Comparison of ENCODE assay signal across 15 cellular contexts in the genomic region with DNA sequence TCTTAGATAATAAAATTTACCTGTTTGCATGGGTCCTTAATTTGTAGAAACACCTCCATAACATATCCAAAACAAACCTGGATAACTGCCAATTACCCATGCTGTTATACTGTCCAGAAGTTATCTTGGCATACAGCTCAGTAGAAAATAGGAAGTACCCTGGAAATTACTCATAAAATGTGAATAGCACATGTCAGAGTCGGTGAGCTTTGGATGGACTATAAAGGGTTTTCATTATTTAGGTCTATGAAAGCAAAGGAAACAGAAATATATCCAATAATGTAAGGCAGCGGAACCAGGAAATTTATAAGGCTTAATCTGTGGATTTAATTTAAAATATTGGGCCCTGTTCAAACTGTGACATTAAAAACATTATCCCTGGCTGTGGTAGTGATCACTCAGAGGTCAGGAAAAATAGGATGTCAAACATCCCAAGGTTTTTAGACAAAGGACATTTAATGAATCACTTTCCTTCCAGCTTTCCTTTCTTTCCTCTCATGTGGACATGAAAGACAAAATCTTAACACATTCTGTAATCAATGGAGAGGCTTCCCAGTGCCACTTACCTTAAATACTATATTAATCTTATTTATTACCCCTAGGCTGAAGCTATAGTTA.
DNase-seq lines count a peak whose midpoint lies in the region; ATAC-seq and TF ChIP-seq lines count a peak whose summit lies in the region.
"Had no signal": no experiment of that assay in that cellular context is flagged by ENCODE, and none has a peak within 500 bp of the region (broad histone marks: within the 10 kb centered on the region; RNA-seq: fewer than 3 reads in every experiment).

No MANE protein-coding gene starts in this region.

- intact Hi-C loops in spleen (cut with DNase I; ENCODE audit: low total_unique reads) (no loop called here), esophagus squamous epithelium (cut with DNase I) (no loop called here)

- no peak overlapping the region for H2AFZ ChIP-seq in SK-N-SH (ENCODE audit: low read depth)

- TF ChIP-seq POLR2A in spleen (IDR thresholded peaks at IDR 0.05) = no peak
- TF ChIP-seq POLR2A in esophagus squamous epithelium (IDR thresholded peaks at IDR 0.05) = no peak

- H3K4me2 ChIP-seq in SK-N-SH = no peak overlapping the region

- no peaks in the 10 kb centered on the region for H3K79me2 ChIP-seq in SK-N-SH (ENCODE audit: insufficient read depth)

- TF ChIP-seq CTCF in SK-N-SH (IDR thresholded peaks at IDR 0.05) = no peak
- no peak for TF ChIP-seq CTCF in spleen (IDR thresholded peaks at IDR 0.05 in 8 of 11, conservative IDR thresholded peaks at IDR 0.05 in 3 of 11)
- TF ChIP-seq CTCF in esophagus squamous epithelium (IDR thresholded peaks at IDR 0.05) = no peak

- H3K36me3 ChIP-seq in SK-N-SH (replicated peaks in 1 of 2; ENCODE audit: control insufficient read depth in 1 of 2, insufficient read depth in 2 of 2, low read length in 1 of 2) = no peaks in the 10 kb centered on the region
- no peaks in the 10 kb centered on the region for H3K36me3 ChIP-seq in spleen
- no peaks in the 10 kb centered on the region for H3K36me3 ChIP-seq in esophagus squamous epithelium

- no peak for DNase-seq in SK-N-SH
- peak; percentile 71 for DNase-seq in OCI-M1 (lab: John Stamatoyannopoulos, UW)
- no peak for DNase-seq in epithelial cell of prostate (ENCODE audit: low read depth, low spot score)
- DNase-seq in spleen = no peak
- no peak for DNase-seq in esophagus squamous epithelium (lab: John Stamatoyannopoulos, UW)
- DNase-seq in stimulated activated naive CD4-positive, alpha-beta T cell treated with Interleukin-2 at 50 U/mL for 16 hours (lab: John Stamatoyannopoulos, UW) = no peak
- DNase-seq: DMS79, H7, NCI-H1694, NCI-H2081 treated with DMSO at 0.1 percent for 48 hours, NCI-H526 treated with DMSO at 0.1 percent for 48 hours, SHP77 treated with DMSO at 0.1 percent for 48 hours had no signal

- peak overlapping the region in 1 of 2 experiments; percentile 53; a peak in 1 of 4 replicates for H3K27ac ChIP-seq in SK-N-SH (ENCODE audit: low read depth in 2 of 2, low read length in 1 of 2)
- peak overlapping the region; percentile 48 for H3K27ac ChIP-seq in epithelial cell of prostate
- peak overlapping the region in 7 of 8 donors; percentile 45 to 72 (median 63) for H3K27ac ChIP-seq in spleen
- no peak overlapping the region for H3K27ac ChIP-seq in esophagus squamous epithelium
- H3K27ac ChIP-seq: RWPE1 had no signal

- no peak for ATAC-seq in SK-N-SH treated with all-trans-retinoic acid at 6 μM for 48 hours
- ATAC-seq in GM18909 (IDR thresholded peaks at IDR 0.05; ENCODE audit: poor library complexity, unreplicated experiment) = no peak

- no peaks in the 10 kb centered on the region for H4K20me1 ChIP-seq in SK-N-SH (ENCODE audit: insufficient read depth)

- no peak for TF ChIP-seq EP300 in SK-N-SH (IDR thresholded peaks at IDR 0.05; ENCODE audit: borderline replicate concordance in 1 of 2, low read depth in 1 of 2, low read length in 1 of 2)

- H3K27me3 ChIP-seq in SK-N-SH (ENCODE audit: insufficient read depth) (no peaks in the 10 kb centered on the region), spleen (replicated peaks in 1 of 7) (no peaks in the 10 kb centered on the region), esophagus squamous epithelium (no peaks in the 10 kb centered on the region)

- 0 out of 2 replicates have a peak, but pooled peaks cover 10% of the 10 kb centered on the region for H3K9me3 ChIP-seq in SK-N-SH
- peaks cover 0 to 36% (median 23%) of the 10 kb centered on the region in 8 donors for H3K9me3 ChIP-seq in spleen
- peaks cover 0 to 5% (median 0%) of the 10 kb centered on the region in 3 donors for H3K9me3 ChIP-seq in esophagus squamous epithelium

- TF ChIP-seq RAD21 in SK-N-SH (IDR thresholded peaks at IDR 0.05; ENCODE audit: low read length) = no peak

- CTCF ChIA-PET in SK-N-SH (lab: Yijun Ruan, JAX) = interaction anchor here (0.8 to 1.3 kb wide), 2 partner anchors 253 to 254 kb away, joined by 3 to 4 read pairs; no protein-coding TSS in a partner anchor

- no peaks in the 10 kb centered on the region for H3K9me2 ChIP-seq in SK-N-SH

- H3K4me1 ChIP-seq in SK-N-SH (ENCODE audit: control insufficient read depth in 1 of 2, insufficient read depth in 2 of 2, low read depth in 1 of 2, low read length in 1 of 2) (peaks cover 0 to 6% of the 10 kb centered on the region in 2 experiments; a peak in 2 of 4 replicates), spleen (peaks cover 0 to 9% (median 0%) of the 10 kb centered on the region in 6 donors), esophagus squamous epithelium (peaks cover 0 to 11% (median 9%) of the 10 kb centered on the region in 3 donors)

- H3K4me3 ChIP-seq in SK-N-SH (ENCODE audit: low read depth in 2 of 2, low read length in 1 of 2) = no peak overlapping the region
- no peak overlapping the region for H3K4me3 ChIP-seq in spleen
- no peak overlapping the region for H3K4me3 ChIP-seq in esophagus squamous epithelium

- H3K9ac ChIP-seq in SK-N-SH = no peak overlapping the region

- no peaks in the 10 kb centered on the region for H3F3A ChIP-seq in SK-N-SH (replicated peaks; ENCODE audit: insufficient read depth)

- POLR2A ChIA-PET in SK-N-SH (lab: Yijun Ruan, JAX) = no interaction called here

- WGBS in SK-N-SH (ENCODE audit: low lambda C conversion rate) = 57% methylated on average over 2 of the region's 2 CpGs
- 38 to 52% (median 43%) methylated on average over 2 of the region's 2 CpGs for WGBS in spleen, 5 donors
- WGBS in esophagus squamous epithelium, 2 donors = 50 to 58% methylated on average over 2 of the region's 2 CpGs

TF ChIP-seq in SK-N-SH, 30 proteins besides CTCF, POLR2A, EP300 and RAD21:
- 0 out of 2 replicates have a peak, but pooled peaks have one; percentile 10 for TF ChIP-seq MXI1 (IDR thresholded peaks at IDR 0.05; ENCODE audit: low read depth, low read length)
- no peak for TF ChIP-seq SMC3 (IDR thresholded peaks at IDR 0.05; ENCODE audit: low read depth, low read length)
- TF ChIP-seq EZH2phosphoT487 (IDR thresholded peaks at IDR 0.05; ENCODE audit: borderline replicate concordance, low read depth) = no peak

TF ChIP-seq in SK-N-SH treated with all-trans-retinoic acid at 6 μM for 48 hours, 23 proteins besides CTCF, POLR2A, EP300 and RAD21:
- no peak for TF ChIP-seq SNAI2 (CRISPR knock-in tag; IDR thresholded peaks at IDR 0.05)
- TF ChIP-seq BACH2 (CRISPR knock-in tag; IDR thresholded peaks at IDR 0.05; ENCODE audit: borderline replicate concordance) = no peak
- TF ChIP-seq ZNF70 (CRISPR knock-in tag; IDR thresholded peaks at IDR 0.05) = no peak
- TF ChIP-seq CREB5 (CRISPR knock-in tag; IDR thresholded peaks at IDR 0.05; ENCODE audit: low read depth) = no peak
- no peak for TF ChIP-seq ZFP3 (CRISPR knock-in tag; IDR thresholded peaks at IDR 0.05)
- TF ChIP-seq OSR1 (CRISPR knock-in tag; IDR thresholded peaks at IDR 0.05) = no peak
- TF ChIP-seq, protein P1, sequence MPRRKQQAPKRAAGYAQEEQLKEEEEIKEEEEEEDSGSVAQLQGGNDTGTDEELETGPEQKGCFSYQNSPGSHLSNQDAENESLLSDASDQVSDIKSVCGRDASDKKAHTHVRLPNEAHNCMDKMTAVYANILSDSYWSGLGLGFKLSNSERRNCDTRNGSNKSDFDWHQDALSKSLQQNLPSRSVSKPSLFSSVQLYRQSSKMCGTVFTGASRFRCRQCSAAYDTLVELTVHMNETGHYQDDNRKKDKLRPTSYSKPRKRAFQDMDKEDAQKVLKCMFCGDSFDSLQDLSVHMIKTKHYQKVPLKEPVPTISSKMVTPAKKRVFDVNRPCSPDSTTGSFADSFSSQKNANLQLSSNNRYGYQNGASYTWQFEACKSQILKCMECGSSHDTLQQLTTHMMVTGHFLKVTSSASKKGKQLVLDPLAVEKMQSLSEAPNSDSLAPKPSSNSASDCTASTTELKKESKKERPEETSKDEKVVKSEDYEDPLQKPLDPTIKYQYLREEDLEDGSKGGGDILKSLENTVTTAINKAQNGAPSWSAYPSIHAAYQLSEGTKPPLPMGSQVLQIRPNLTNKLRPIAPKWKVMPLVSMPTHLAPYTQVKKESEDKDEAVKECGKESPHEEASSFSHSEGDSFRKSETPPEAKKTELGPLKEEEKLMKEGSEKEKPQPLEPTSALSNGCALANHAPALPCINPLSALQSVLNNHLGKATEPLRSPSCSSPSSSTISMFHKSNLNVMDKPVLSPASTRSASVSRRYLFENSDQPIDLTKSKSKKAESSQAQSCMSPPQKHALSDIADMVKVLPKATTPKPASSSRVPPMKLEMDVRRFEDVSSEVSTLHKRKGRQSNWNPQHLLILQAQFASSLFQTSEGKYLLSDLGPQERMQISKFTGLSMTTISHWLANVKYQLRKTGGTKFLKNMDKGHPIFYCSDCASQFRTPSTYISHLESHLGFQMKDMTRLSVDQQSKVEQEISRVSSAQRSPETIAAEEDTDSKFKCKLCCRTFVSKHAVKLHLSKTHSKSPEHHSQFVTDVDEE (CRISPR knock-in tag; IDR thresholded peaks at IDR 0.05) = no peak
- TF ChIP-seq, protein P2, sequence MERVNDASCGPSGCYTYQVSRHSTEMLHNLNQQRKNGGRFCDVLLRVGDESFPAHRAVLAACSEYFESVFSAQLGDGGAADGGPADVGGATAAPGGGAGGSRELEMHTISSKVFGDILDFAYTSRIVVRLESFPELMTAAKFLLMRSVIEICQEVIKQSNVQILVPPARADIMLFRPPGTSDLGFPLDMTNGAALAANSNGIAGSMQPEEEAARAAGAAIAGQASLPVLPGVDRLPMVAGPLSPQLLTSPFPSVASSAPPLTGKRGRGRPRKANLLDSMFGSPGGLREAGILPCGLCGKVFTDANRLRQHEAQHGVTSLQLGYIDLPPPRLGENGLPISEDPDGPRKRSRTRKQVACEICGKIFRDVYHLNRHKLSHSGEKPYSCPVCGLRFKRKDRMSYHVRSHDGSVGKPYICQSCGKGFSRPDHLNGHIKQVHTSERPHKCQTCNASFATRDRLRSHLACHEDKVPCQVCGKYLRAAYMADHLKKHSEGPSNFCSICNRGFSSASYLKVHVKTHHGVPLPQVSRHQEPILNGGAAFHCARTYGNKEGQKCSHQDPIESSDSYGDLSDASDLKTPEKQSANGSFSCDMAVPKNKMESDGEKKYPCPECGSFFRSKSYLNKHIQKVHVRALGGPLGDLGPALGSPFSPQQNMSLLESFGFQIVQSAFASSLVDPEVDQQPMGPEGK (CRISPR knock-in tag; IDR thresholded peaks at IDR 0.05; ENCODE audit: borderline replicate concordance) = no peak

Comparison
In these comparisons a context has a peak if more than half of its experiments do, and no peak if none do; other contexts are left out.
1. H3K27ac ChIP-seq: peak in epithelial cell of prostate (single experiment) and spleen (7 of 8); none in esophagus squamous epithelium (0 of 4).